ENCODE assay signal across 20 cellular contexts in genomic region chr19:17101686-17102628, GRCh38. TPM values are rescaled to one million over a fixed set of nuclear protein-coding genes. Genes with fewer than 3 reads are reported as not detected.
A peak's percentile ranks its signal among the peaks of the same experiment; 100 is the strongest.
DNase-seq lines count a peak whose midpoint lies in the region; ATAC-seq, FAIRE-seq and TF ChIP-seq lines count a peak whose summit lies in the region.
"Had no signal": no experiment of that assay in that cellular context is flagged by ENCODE, and none has a peak within 500 bp of the region (broad histone marks: within the 10 kb centered on the region; RNA-seq: fewer than 3 reads in every experiment).

No MANE protein-coding gene starts in this region.

- intact Hi-C loops in CD14-positive monocyte (cut with micrococcal nuclease) = no loop called here
- intact Hi-C loops in K562 (cut with micrococcal nuclease) = no loop called here

- TF ChIP-seq RAD21 in K562 (CRISPR knock-in tag; conservative IDR thresholded peaks at IDR 0.05 in 1 of 2, IDR thresholded peaks at IDR 0.05 in 1 of 2) = no peak

- no peak overlapping the region for H2AFZ ChIP-seq in K562 (ENCODE audit: low read depth, low read length)

- no peak overlapping the region for H3K4me2 ChIP-seq in K562 (ENCODE audit: insufficient read depth, low read length)

- no peak overlapping the region for H3K27ac ChIP-seq in HEK293 (ENCODE audit: extremely low read depth, low read depth, low read length)
- no peak overlapping the region for H3K27ac ChIP-seq in K562 (ENCODE audit: extremely low read depth, low read depth, low read length)
- H3K27ac ChIP-seq: C4-2B, HL-60, SJSA1 had no signal

- no TSS peak for BruUV-seq in K562 (replicated peaks; lab: Mats Ljungman, UMichigan)

- no peaks in the 10 kb centered on the region for H3K9me3 ChIP-seq in HEK293 (ENCODE audit: control insufficient read depth, insufficient read depth, low read depth, low read length)
- 0 out of 2 replicates have a peak, but pooled peaks cover 2% of the 10 kb centered on the region for H3K9me3 ChIP-seq in K562 (replicated peaks; ENCODE audit: control insufficient read depth, insufficient read depth, low read depth, low read length)
- H3K9me3 ChIP-seq in HAP-1 = no peaks in the 10 kb centered on the region
- H3K9me3 ChIP-seq: SJSA1 had no signal

- H3K9ac ChIP-seq in K562 (ENCODE audit: insufficient read depth in 1 of 2, low read depth in 2 of 2, low read length in 2 of 2) = no peak overlapping the region; a peak in 1 of 4 replicates

- H3K27ac Mint-ChIP-seq in CD14-positive monocyte = peak overlapping the region in 4 of 7 donors; percentile 1 to 99 (median 70)
- peak overlapping the region; percentile 12 for H3K27ac Mint-ChIP-seq in neural crest cell (ENCODE audit: unreplicated experiment)

- DNase-seq in CD14-positive monocyte (ENCODE audit: low spot score) (no peak), K562 (ENCODE audit: extremely low read depth in 1 of 4, low spot score in 3 of 4) (no peak), neural crest cell (ENCODE audit: low read depth, low spot score) (no peak), GM12891 (ENCODE audit: insufficient read length, low spot score) (no peak), OCI-M2 (lab: John Stamatoyannopoulos, UW; ENCODE audit: unreplicated experiment) (no peak), NOMO-1 (lab: John Stamatoyannopoulos, UW; ENCODE audit: unreplicated experiment in 2 of 2) (no peak), HAP-1 (ENCODE audit: low spot score in 2 of 2) (no peak)
- DNase-seq: EL, MV-4-11, NCI-H1417, NCI-H187 treated with DMSO at 0.1 percent for 48 hours, NCI-H446, NCI-H69, OCI-M1 had no signal

- in situ Hi-C loops in K562 (cut with MboI) = no loop called here
- in situ Hi-C loops in HAP-1 (cut with MboI; ENCODE audit: low sequenced_read_pairs) = no loop called here

- H4K20me1 ChIP-seq in K562 (replicated peaks; ENCODE audit: control insufficient read depth, insufficient read depth, low read length) = peaks cover 10% of the 10 kb centered on the region; the same call in 1 of the 2 replicates

- TF ChIP-seq POLR2A in K562 (conservative IDR thresholded peaks at IDR 0.05) = no peak
- TF ChIP-seq POLR2A in GM12891 (IDR thresholded peaks at IDR 0.05; ENCODE audit: low read depth, low read length) = no peak

- H3K79me2 ChIP-seq in K562 (ENCODE audit: control insufficient read depth, insufficient read depth, low read length) = peaks cover 47% of the 10 kb centered on the region

- 95% methylated on average over 55 of the region's 59 CpGs for WGBS in K562 (ENCODE audit: insufficient coverage, low coverage, missing lambda C conversion rate)

- POLR2A ChIA-PET in HEK293 (lab: Yijun Ruan, JAX) = interaction anchor here (0.7 to 0.9 kb wide), 2 partner anchors 25 to 694 kb away, joined by 3 to 4 read pairs; no protein-coding TSS in a partner anchor
- POLR2A ChIA-PET in K562 (lab: Yijun Ruan, JAX) = interaction anchor here (0.6 kb wide), 1 partner anchor 241 kb away, joined by 3 read pairs; no protein-coding TSS in a partner anchor

- peaks cover 0 to 5% (median 0%) of the 10 kb centered on the region in 3 donors for H3K27me3 Mint-ChIP-seq in CD14-positive monocyte (ENCODE audit: low read depth in 3 of 3)
- H3K27me3 Mint-ChIP-seq in neural crest cell (ENCODE audit: low read depth) = no peaks in the 10 kb centered on the region

- no peaks in the 10 kb centered on the region for H3K4me1 ChIP-seq in HEK293 (ENCODE audit: control insufficient read depth, insufficient read depth, low read length)
- H3K4me1 ChIP-seq in K562 (replicated peaks in 1 of 2; ENCODE audit: control insufficient read depth in 2 of 2, insufficient read depth in 2 of 2, low read length in 2 of 2) = peaks cover 13 to 18% of the 10 kb centered on the region in 2 experiments
- H3K4me1 ChIP-seq in HAP-1 = peaks cover 8% of the 10 kb centered on the region; the same call in 1 of the 2 replicates

- no peak for TF ChIP-seq EP300 in K562 (IDR thresholded peaks at IDR 0.05; ENCODE audit: low read length)

- H3K9me1 ChIP-seq in K562 (ENCODE audit: control insufficient read depth, insufficient read depth, low read length) = no peaks in the 10 kb centered on the region

- H3K4me3 Mint-ChIP-seq in CD14-positive monocyte (no peak overlapping the region), neural crest cell (no peak overlapping the region)

- CTCF ChIA-PET in HEK293 (lab: Yijun Ruan, JAX) (interaction anchor here (1.0 kb wide), 2 partner anchors 14 to 138 kb away, joined by 3 read pairs; no protein-coding TSS in a partner anchor), K562 (lab: Yijun Ruan, JAX; ENCODE audit: low intra/inter-chr PET ratio) (no interaction called here)

- peaks cover 51% of the 10 kb centered on the region for H3K4me1 Mint-ChIP-seq in CD14-positive monocyte
- peaks cover 31% of the 10 kb centered on the region for H3K4me1 Mint-ChIP-seq in neural crest cell

- no peak for ATAC-seq in K562

- H3K27me3 ChIP-seq in K562 (ENCODE audit: control insufficient read depth in 2 of 2, insufficient read depth in 2 of 2, low read length in 2 of 2) = no peaks in the 10 kb centered on the region
- no peaks in the 10 kb centered on the region for H3K27me3 ChIP-seq in HAP-1 (ENCODE audit: low read depth)
- H3K27me3 ChIP-seq: SJSA1 had no signal

- FAIRE-seq in K562 (lab: Jason Lieb, UNC) (no peak), GM12891 (lab: Jason Lieb, UNC) (no peak)
- FAIRE-seq: A204.1, HTR-8/SVneo had no signal

- H3K36me3 Mint-ChIP-seq in CD14-positive monocyte = peaks cover 74 to 83% of the 10 kb centered on the region in 2 donors
- H3K36me3 Mint-ChIP-seq in neural crest cell (ENCODE audit: low read depth) = peaks cover 28% of the 10 kb centered on the region

- H3K9me3 Mint-ChIP-seq in CD14-positive monocyte (peaks cover 4 to 16% (median 9%) of the 10 kb centered on the region in 7 donors), neural crest cell (no peaks in the 10 kb centered on the region)

- H3K4me3 ChIP-seq in HEK293 (ENCODE audit: low read depth, low read length) = no peak overlapping the region
- no peak overlapping the region for H3K4me3 ChIP-seq in K562
- H3K4me3 ChIP-seq in HAP-1 = no peak overlapping the region
- H3K4me3 ChIP-seq: SJSA1 had no signal

- TF ChIP-seq CTCF in CD14-positive monocyte (IDR thresholded peaks at IDR 0.05) = no peak
- no peak for TF ChIP-seq CTCF in HEK293 (tag by site-specific recombination; IDR thresholded peaks at IDR 0.05)
- TF ChIP-seq CTCF in K562 (IDR thresholded peaks at IDR 0.05 in 2 of 3, conservative IDR thresholded peaks at IDR 0.05 in 1 of 3; ENCODE audit: insufficient read depth in 2 of 3, low read depth in 1 of 3, low read length in 3 of 3) = no peak
- TF ChIP-seq CTCF in neural crest cell (conservative IDR thresholded peaks at IDR 0.05) = no peak

- peaks cover 7 to 20% of the 10 kb centered on the region in 2 experiments; a peak in 2 of 3 replicates for H3K36me3 ChIP-seq in HEK293 (ENCODE audit: control insufficient read depth in 2 of 2, insufficient read depth in 1 of 2, low read length in 2 of 2)
- H3K36me3 ChIP-seq in K562 (ENCODE audit: control insufficient read depth, insufficient read depth, low read length) = peaks cover 57% of the 10 kb centered on the region; the same call in 2 of the 3 replicates
- peaks cover 15% of the 10 kb centered on the region for H3K36me3 ChIP-seq in HAP-1 (replicated peaks)

TF ChIP-seq in GM12891, 5 proteins besides CTCF, POLR2A, EP300 and RAD21 (continues in another document):
- TF ChIP-seq SPI1 (IDR thresholded peaks at IDR 0.05; ENCODE audit: low read depth, low read length) (no peak), PAX5 (IDR thresholded peaks at IDR 0.05; ENCODE audit: insufficient read depth, low read length, severe bottlenecking) (no peak)

RNA-seq across cellular contexts. Expression of gene MYO9B, which starts 26.4 kb away (rescaled TPM):
- polyA plus RNA-seq in CD14-positive monocyte = 1 to 10 TPM; 5.9 to 7.5 TPM
- total RNA-seq in K562 (2011; cell fraction: chromatin; rRNA removed; ENCODE audit: low replicate concordance) = 236 and 527 TPM in 2 replicates
- total RNA-seq in K562 (2011; cell fraction: nucleolus; rRNA removed) = 224 and 226 TPM in 2 replicates
- 197 and 205 TPM in 2 replicates for total RNA-seq in K562 (2011; cell fraction: nucleoplasm; rRNA removed)
- total RNA-seq in K562 (2014; rRNA removed) = 31.7 and 48.0 TPM in 2 replicates
- total RNA-seq in K562 (2014; rRNA removed; fragmentation: Illumina TruSeq; extraction: Trizol) = 17.5 and 18.5 TPM in 2 replicates
- total RNA-seq in K562 (2015; rRNA removed; fragmentation: Illumina TruSeq; extraction: Trizol) = 23.0 and 23.5 TPM in 2 replicates
- total RNA-seq in K562 (2021) = 66.5 and 77.6 TPM in 2 replicates
- 18.7 and 38.8 TPM in 2 replicates for polyA plus RNA-seq in K562 (2011; rRNA removed)
- 18.1 and 19.7 TPM in 2 replicates for polyA plus RNA-seq in K562 (2011; cell fraction: cytosol; rRNA removed)
- 257 and 300 TPM in 2 replicates for polyA plus RNA-seq in K562 (2011; cell fraction: nucleus; rRNA removed)
- polyA plus RNA-seq in K562 (2012) = 42.8 and 67.6 TPM in 2 replicates
- 33.1 and 34.3 TPM in 2 replicates for polyA plus RNA-seq in K562 (2014; fragmentation: Illumina TruSeq; extraction: Trizol)
- 1 to 10 TPM; 2.4 to 3.0 TPM for polyA plus RNA-seq in K562 (2014; fragmentation: Nextera tagmentation; extraction: Ambion mirVana)
- polyA plus RNA-seq in K562 (2014; rRNA removed) = 36.3 and 41.4 TPM in 2 replicates
- 30.7 and 36.0 TPM in 2 replicates for polyA minus RNA-seq in K562 (2011; rRNA and poly(A)+ RNA removed)
- polyA minus RNA-seq in K562 (2011; cell fraction: cytosol; rRNA and poly(A)+ RNA removed) = 38.7 and 60.5 TPM in 2 replicates
- polyA minus RNA-seq in K562 (2011; cell fraction: nucleus; rRNA and poly(A)+ RNA removed) = 78.2 and 87.4 TPM in 2 replicates
- total RNA-seq in neural crest cell = 113 and 119 TPM in 2 replicates
- polyA plus RNA-seq in GM12891 (2012; ENCODE audit: low read depth, missing spikeins) = 134 TPM

RNA-seq across cellular contexts. Expression of gene HAUS8, which starts 26.7 kb away (rescaled TPM):
- polyA plus RNA-seq in CD14-positive monocyte = 1 to 10 TPM; 2.5 to 4.4 TPM
- 66.7 and 93.9 TPM in 2 replicates for total RNA-seq in K562 (2011; cell fraction: chromatin; rRNA removed; ENCODE audit: low replicate concordance)
- total RNA-seq in K562 (2011; cell fraction: nucleolus; rRNA removed) = 51.6 and 54.4 TPM in 2 replicates
- 56.7 and 58.4 TPM in 2 replicates for total RNA-seq in K562 (2011; cell fraction: nucleoplasm; rRNA removed)
- total RNA-seq in K562 (2014; rRNA removed) = 23.3 and 28.2 TPM in 2 replicates
- 20.5 and 22.1 TPM in 2 replicates for total RNA-seq in K562 (2014; rRNA removed; fragmentation: Illumina TruSeq; extraction: Trizol)
- 22.6 and 22.8 TPM in 2 replicates for total RNA-seq in K562 (2015; rRNA removed; fragmentation: Illumina TruSeq; extraction: Trizol)
- 44.8 and 49.9 TPM in 2 replicates for total RNA-seq in K562 (2021)
- polyA plus RNA-seq in K562 (2011; rRNA removed) = 36.0 and 37.0 TPM in 2 replicates
- 21.9 and 29.0 TPM in 2 replicates for polyA plus RNA-seq in K562 (2011; cell fraction: cytosol; rRNA removed)
- 44.9 and 51.5 TPM in 2 replicates for polyA plus RNA-seq in K562 (2011; cell fraction: nucleus; rRNA removed)
- polyA plus RNA-seq in K562 (2012) = 22.9 and 35.2 TPM in 2 replicates
- polyA plus RNA-seq in K562 (2014; fragmentation: Illumina TruSeq; extraction: Trizol) = 34.9 and 38.9 TPM in 2 replicates
- polyA plus RNA-seq in K562 (2014; fragmentation: Nextera tagmentation; extraction: Ambion mirVana) = 10 to 100 TPM; 34.5 to 53.2 TPM
- polyA plus RNA-seq in K562 (2014; rRNA removed) = 39.6 and 45.1 TPM in 2 replicates
- 20.4 and 22.9 TPM in 2 replicates for polyA minus RNA-seq in K562 (2011; rRNA and poly(A)+ RNA removed)
- 18.8 and 19.5 TPM in 2 replicates for polyA minus RNA-seq in K562 (2011; cell fraction: cytosol; rRNA and poly(A)+ RNA removed)
- polyA minus RNA-seq in K562 (2011; cell fraction: nucleus; rRNA and poly(A)+ RNA removed) = 14.0 and 19.4 TPM in 2 replicates
- 36.5 and 46.4 TPM in 2 replicates for total RNA-seq in neural crest cell
- 23.1 TPM for polyA plus RNA-seq in GM12891 (2012; ENCODE audit: low read depth, missing spikeins)
